Comparison of ENCODE assay signal across 18 cellular contexts in genomic region chr9:126838895-126839294, GRCh38. TPM values are rescaled to one million over a fixed set of nuclear protein-coding genes. Genes with fewer than 3 reads are reported as not detected.
A peak's percentile ranks its signal among the peaks of the same experiment; 100 is the strongest.
DNase-seq lines count a peak whose midpoint lies in the region; ATAC-seq and TF ChIP-seq lines count a peak whose summit lies in the region.
"Had no signal": no experiment of that assay in that cellular context is flagged by ENCODE, and none has a peak within 500 bp of the region (broad histone marks: within the 10 kb centered on the region; RNA-seq: fewer than 3 reads in every experiment).

No MANE protein-coding gene starts in this region.

- peak; percentile 76 for DNase-seq in GM10266 (ENCODE audit: extremely low spot score)
- no peak for DNase-seq in natural killer cell treated with Interleukin-12 subunit alpha and Interleukin-12 subunit beta and Interleukin-15 and Interleukin-18, amount 100 ng/mL, for 72 hours (ENCODE audit: low spot score)
- DNase-seq in NCI-H2029 treated with DMSO at 0.1 percent for 48 hours (lab: John Stamatoyannopoulos, UW): no peak
- DNase-seq in A673 (ENCODE audit: low spot score): no peak
- no peak for DNase-seq in left colon
- DNase-seq: DMS53, esophagus squamous epithelium, GOT3, heart left ventricle, NCI-H1694 treated with DMSO at 0.1 percent for 48 hours, PC-3, testis had no signal

- H3K9me3 ChIP-seq in A673 (ENCODE audit: low read depth, low read length, poor library complexity, severe bottlenecking): no peaks in the 10 kb centered on the region
- H3K9me3 ChIP-seq: BLaER1, esophagus squamous epithelium, heart left ventricle, testis had no signal

- peaks cover 9% of the 10 kb centered on the region for H3K36me3 ChIP-seq in A673 (ENCODE audit: insufficient read depth, low read length, poor library complexity, severe bottlenecking)

- peak overlapping the region; percentile 46 for H3K4me3 Mint-ChIP-seq in natural killer cell treated with Interleukin-12 subunit alpha and Interleukin-12 subunit beta and Interleukin-15 and Interleukin-18, amount 100 ng/mL, for 72 hours

- POLR2A ChIA-PET in A673 (lab: Charles Lee; ENCODE audit: low non-redundant PET): no interaction called here

- H3K27ac ChIP-seq in A673 (ENCODE audit: low read depth, low read length, poor library complexity, severe bottlenecking): no peak overlapping the region
- H3K27ac ChIP-seq: BLaER1, heart left ventricle, parathyroid adenoma, testis had no signal

- H3K36me3 Mint-ChIP-seq in natural killer cell treated with Interleukin-12 subunit alpha and Interleukin-12 subunit beta and Interleukin-15 and Interleukin-18, amount 100 ng/mL, for 72 hours: peaks cover 19% of the 10 kb centered on the region

- no peaks in the 10 kb centered on the region for H3K27me3 Mint-ChIP-seq in natural killer cell treated with Interleukin-12 subunit alpha and Interleukin-12 subunit beta and Interleukin-15 and Interleukin-18, amount 100 ng/mL, for 72 hours

- no peaks in the 10 kb centered on the region for H3K27me3 ChIP-seq in A673 (replicated peaks; ENCODE audit: insufficient read depth, low read depth, low read length, poor library complexity)
- H3K27me3 ChIP-seq: BLaER1, esophagus squamous epithelium, heart left ventricle, testis had no signal

- no TSS peak for BruUV-seq in A673 (replicated peaks; lab: Mats Ljungman, UMichigan)

- H3K4me1 Mint-ChIP-seq in natural killer cell treated with Interleukin-12 subunit alpha and Interleukin-12 subunit beta and Interleukin-15 and Interleukin-18, amount 100 ng/mL, for 72 hours (ENCODE audit: low read depth in 2 of 2): peaks cover 26 to 44% of the 10 kb centered on the region in 2 donors

- no peak for TF ChIP-seq CTCF in GM10266 (IDR thresholded peaks at IDR 0.05; ENCODE audit: control insufficient read depth, insufficient read depth, low read depth, missing control alignments)
- no peak for TF ChIP-seq CTCF in A673 (conservative IDR thresholded peaks at IDR 0.05; ENCODE audit: low read depth, low read length)

- ATAC-seq in GM18520 (IDR thresholded peaks at IDR 0.05; ENCODE audit: unreplicated experiment) (peak; percentile 37), HG02973 (IDR thresholded peaks at IDR 0.05; ENCODE audit: unreplicated experiment) (peak; percentile 65), HG03108 (IDR thresholded peaks at IDR 0.05; ENCODE audit: unreplicated experiment) (no peak), left colon (no peak)
- peak in 1 of 2 donors; percentile 50 for ATAC-seq in natural killer cell treated with Interleukin-12 subunit alpha and Interleukin-12 subunit beta and Interleukin-15 and Interleukin-18, amount 100 ng/mL, for 72 hours
- ATAC-seq: PC-3, SK-N-SH treated with all-trans-retinoic acid at 6 μM for 48 hours had no signal

- no peak overlapping the region for H3K4me3 ChIP-seq in A673 (ENCODE audit: low read depth, low read length, poor library complexity, severe bottlenecking)
- H3K4me3 ChIP-seq: BLaER1, esophagus squamous epithelium, heart left ventricle, testis had no signal

- peaks cover 2% of the 10 kb centered on the region for H3K4me1 ChIP-seq in A673 (ENCODE audit: insufficient read depth, low read length, poor library complexity, severe bottlenecking)
- H3K4me1 ChIP-seq: parathyroid adenoma, testis had no signal

- intact Hi-C loops in A673 (cut with micrococcal nuclease; ENCODE audit: unreplicated experiment): no loop called here
- intact Hi-C loops in left colon (cut with DNase I, micrococcal nuclease): no loop called here

- no peaks in the 10 kb centered on the region for H3K9me3 Mint-ChIP-seq in natural killer cell treated with Interleukin-12 subunit alpha and Interleukin-12 subunit beta and Interleukin-15 and Interleukin-18, amount 100 ng/mL, for 72 hours

- H3K27ac Mint-ChIP-seq in natural killer cell treated with Interleukin-12 subunit alpha and Interleukin-12 subunit beta and Interleukin-15 and Interleukin-18, amount 100 ng/mL, for 72 hours: peak overlapping the region in 1 of 2 donors; percentile 60

- CTCF ChIA-PET in A673 (lab: Charles Lee): no interaction called here

RNA-seq across cellular contexts. Expression of gene ZBTB34, which starts 21.5 kb away (rescaled TPM):
- total RNA-seq in natural killer cell treated with Interleukin-12 subunit alpha and Interleukin-12 subunit beta and Interleukin-15 and Interleukin-18, amount 100 ng/mL, for 72 hours: 10 to 100 TPM in 1 of 2 donors, 1 to 10 TPM in 1; 7.6 to 11.9 TPM
- total RNA-seq in A673 (2021) (10.1 and 10.9 TPM in 2 replicates), left colon (1 to 10 TPM; 6.6 to 9.4 TPM)

RNA-seq across cellular contexts. Expression of gene ZBTB43, which starts 34.1 kb away (rescaled TPM):
- 10 to 100 TPM; 25.0 to 42.1 TPM for total RNA-seq in natural killer cell treated with Interleukin-12 subunit alpha and Interleukin-12 subunit beta and Interleukin-15 and Interleukin-18, amount 100 ng/mL, for 72 hours
- 13.8 and 20.3 TPM in 2 replicates for total RNA-seq in A673 (2021)
- 10 to 100 TPM; 15.5 to 17.3 TPM for total RNA-seq in left colon

Comparison
In these comparisons a context has a peak if more than half of its experiments do, and no peak if none do; other contexts are left out.
1. ATAC-seq: peak in GM18520 (single experiment) and HG02973 (single experiment); none in HG03108 (single experiment) and left colon (single experiment).